ENCODE assay signal across 24 cellular contexts in genomic region chr15:95105229-95105628, GRCh38.
DNase-seq lines count a peak whose midpoint lies in the region; ATAC-seq and TF ChIP-seq lines count a peak whose summit lies in the region.
"Had no signal": no experiment of that assay in that cellular context is flagged by ENCODE, and none has a peak within 500 bp of the region (broad histone marks: within the 10 kb centered on the region; RNA-seq: fewer than 3 reads in every experiment).

No MANE protein-coding gene starts in this region.

- CTCF ChIA-PET in AG04449 (lab: Yijun Ruan, JAX), result no interaction called here

- POLR2A ChIA-PET in AG04449 (lab: Yijun Ruan, JAX), result interaction anchor here (0.6 kb wide), 1 partner anchor 172 kb away, joined by 3 read pairs; no protein-coding TSS in a partner anchor

- in situ Hi-C loops in astrocyte of the spinal cord (cut with HindIII; ENCODE audit: low sequenced_read_pairs), result no loop called here

- DNase-seq in AG04449 (ENCODE audit: low read depth, low spot score) (peak; percentile 21), HS-5 (ENCODE audit: low read depth) (peak; percentile 58), astrocyte of the spinal cord (ENCODE audit: low read depth, low spot score) (peak; percentile 46), iris pigment epithelial cell (ENCODE audit: low read depth) (peak; percentile 86), NCI-H2196 treated with DMSO at 0.1 percent for 48 hours (lab: John Stamatoyannopoulos, UW; ENCODE audit: unreplicated experiment) (no peak)
- DNase-seq in activated CD4-positive, CD25-positive, alpha-beta regulatory T cell (lab: John Stamatoyannopoulos, UW), result no peak
- no peak for DNase-seq in activated T-cell treated with anti-CD3 and anti-CD28 coated beads, Interleukin-2, amount 50 U/mL, for 48 hours
- DNase-seq: 8988T; activated CD4-positive, alpha-beta T cell treated with anti-CD3 and anti-CD28 coated beads for 4 hours; activated CD8-positive, alpha-beta memory T cell treated with anti-CD3 and anti-CD28 coated beads, Interleukin-2, amount 10 ng/mL, durations not matched to agents 7 days and 5 days; cerebellar nuclear complex; effector memory CD8-positive, alpha-beta T cell; KG1; left cardiac atrium; NCI-H1048; NCI-H1930; NCI-H510A; posterior cingulate gyrus; stimulated activated CD4-positive, alpha-beta T cell treated with anti-CD3 and anti-CD28 coated beads, Interleukin-4, amount 100 ng/mL, for 1 hour; upper lobe of left lung had no signal

- no peak for ATAC-seq in GM18867 (IDR thresholded peaks at IDR 0.05; ENCODE audit: unreplicated experiment)
- ATAC-seq: activated CD8-positive, alpha-beta memory T cell treated with anti-CD3 and anti-CD28 coated beads, Interleukin-2, amount 10 ng/mL, durations not matched to agents 7 days and 5 days; effector memory CD8-positive, alpha-beta T cell; left cardiac atrium; natural killer cell treated with Interleukin-12 subunit alpha and Interleukin-12 subunit beta and Interleukin-15 and Interleukin-18, amount 100 ng/mL, for 72 hours; Right ventricle myocardium inferior had no signal

- no peak for TF ChIP-seq CTCF in AG04449 (IDR thresholded peaks at IDR 0.05; ENCODE audit: insufficient read depth, low read length, missing control alignments)
- no peak for TF ChIP-seq CTCF in astrocyte of the spinal cord (IDR thresholded peaks at IDR 0.05; ENCODE audit: low read depth, low read length)

- H3K4me3 ChIP-seq in AG04449 (ENCODE audit: low read depth, low read length), result no peak overlapping the region
- no peak overlapping the region for H3K4me3 ChIP-seq in astrocyte of the spinal cord (ENCODE audit: low read depth, low read length)
- H3K4me3 ChIP-seq: BLaER1 treated with 17β-estradiol and CSF1 and Interleukin-3, amounts not matched to agents 10 nM and 100 nM; upper lobe of left lung had no signal

Comparison
In these comparisons a context has a peak if more than half of its experiments do, and no peak if none do; other contexts are left out.
1. DNase-seq: peak in AG04449 (single experiment), HS-5 (single experiment), astrocyte of the spinal cord (single experiment) and iris pigment epithelial cell (single experiment); none in activated CD4-positive, CD25-positive, alpha-beta regulatory T cell (0 of 4), NCI-H2196 treated with DMSO at 0.1 percent for 48 hours (single experiment) and activated T-cell treated with anti-CD3 and anti-CD28 coated beads, Interleukin-2, amount 50 U/mL, for 48 hours (0 of 2).